In the genomic region with DNA sequence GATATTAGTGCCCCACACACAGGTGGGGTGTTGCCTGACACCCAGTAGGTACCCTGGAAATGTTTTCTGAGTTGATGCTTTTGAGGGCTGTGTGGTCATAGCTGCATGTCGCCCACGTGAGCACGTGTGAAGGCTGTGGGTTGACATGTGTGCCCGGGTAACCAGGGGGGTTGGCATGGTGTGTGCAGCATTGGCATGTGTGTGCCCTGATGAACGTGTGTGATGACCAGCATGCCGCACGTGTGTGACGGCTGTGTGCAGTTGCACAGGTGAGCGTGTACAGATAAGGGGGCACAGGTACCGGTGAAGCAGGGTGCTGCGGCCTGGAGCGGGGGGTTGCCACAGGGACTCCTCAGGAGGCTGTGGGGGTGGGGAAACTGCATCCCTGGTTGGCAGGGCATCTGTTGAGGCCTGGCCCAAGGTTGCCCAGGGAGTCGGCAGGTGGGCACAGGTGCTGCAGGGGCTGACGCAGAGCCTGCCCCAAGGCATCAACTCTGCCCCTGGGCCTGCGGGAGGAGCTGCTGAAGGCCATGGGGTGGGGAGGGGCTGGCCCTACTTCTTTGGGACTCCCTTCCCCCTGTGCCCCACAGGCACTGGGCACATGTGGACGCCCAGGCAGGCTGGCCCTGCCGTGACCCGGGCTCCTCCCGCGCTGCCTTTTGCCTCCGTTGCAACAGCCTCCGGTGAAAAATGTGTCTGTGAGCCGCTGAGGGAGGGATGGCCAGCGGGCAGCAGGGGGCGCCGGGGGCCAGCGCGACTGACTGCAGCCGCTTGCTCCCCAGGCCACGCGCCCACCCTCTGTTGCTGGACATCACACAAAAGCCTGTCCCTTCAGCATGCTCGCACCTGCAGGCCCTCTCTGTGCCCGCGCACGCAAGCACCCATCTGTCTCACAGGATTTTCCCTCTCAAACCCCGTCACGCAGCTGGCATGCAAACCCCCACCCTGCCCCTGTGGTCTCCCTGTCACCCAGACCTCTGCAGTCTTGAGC, we compare ENCODE assay signal across 2 cellular contexts.
TF ChIP-seq lines count a peak whose summit lies in the region.

No MANE protein-coding gene starts in this region.

TF ChIP-seq in K562, 482 proteins besides CTCF, POLR2A, EP300 and RAD21 (continued from another document and continues in another):
- TF ChIP-seq, protein P1, sequence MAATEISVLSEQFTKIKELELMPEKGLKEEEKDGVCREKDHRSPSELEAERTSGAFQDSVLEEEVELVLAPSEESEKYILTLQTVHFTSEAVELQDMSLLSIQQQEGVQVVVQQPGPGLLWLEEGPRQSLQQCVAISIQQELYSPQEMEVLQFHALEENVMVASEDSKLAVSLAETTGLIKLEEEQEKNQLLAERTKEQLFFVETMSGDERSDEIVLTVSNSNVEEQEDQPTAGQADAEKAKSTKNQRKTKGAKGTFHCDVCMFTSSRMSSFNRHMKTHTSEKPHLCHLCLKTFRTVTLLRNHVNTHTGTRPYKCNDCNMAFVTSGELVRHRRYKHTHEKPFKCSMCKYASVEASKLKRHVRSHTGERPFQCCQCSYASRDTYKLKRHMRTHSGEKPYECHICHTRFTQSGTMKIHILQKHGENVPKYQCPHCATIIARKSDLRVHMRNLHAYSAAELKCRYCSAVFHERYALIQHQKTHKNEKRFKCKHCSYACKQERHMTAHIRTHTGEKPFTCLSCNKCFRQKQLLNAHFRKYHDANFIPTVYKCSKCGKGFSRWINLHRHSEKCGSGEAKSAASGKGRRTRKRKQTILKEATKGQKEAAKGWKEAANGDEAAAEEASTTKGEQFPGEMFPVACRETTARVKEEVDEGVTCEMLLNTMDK (IDR thresholded peaks at IDR 0.05; ENCODE audit: borderline replicate concordance, insufficient read depth, low read depth, low read length, poor library complexity, severe bottlenecking): peak; percentile 29
- TF ChIP-seq, protein P2, sequence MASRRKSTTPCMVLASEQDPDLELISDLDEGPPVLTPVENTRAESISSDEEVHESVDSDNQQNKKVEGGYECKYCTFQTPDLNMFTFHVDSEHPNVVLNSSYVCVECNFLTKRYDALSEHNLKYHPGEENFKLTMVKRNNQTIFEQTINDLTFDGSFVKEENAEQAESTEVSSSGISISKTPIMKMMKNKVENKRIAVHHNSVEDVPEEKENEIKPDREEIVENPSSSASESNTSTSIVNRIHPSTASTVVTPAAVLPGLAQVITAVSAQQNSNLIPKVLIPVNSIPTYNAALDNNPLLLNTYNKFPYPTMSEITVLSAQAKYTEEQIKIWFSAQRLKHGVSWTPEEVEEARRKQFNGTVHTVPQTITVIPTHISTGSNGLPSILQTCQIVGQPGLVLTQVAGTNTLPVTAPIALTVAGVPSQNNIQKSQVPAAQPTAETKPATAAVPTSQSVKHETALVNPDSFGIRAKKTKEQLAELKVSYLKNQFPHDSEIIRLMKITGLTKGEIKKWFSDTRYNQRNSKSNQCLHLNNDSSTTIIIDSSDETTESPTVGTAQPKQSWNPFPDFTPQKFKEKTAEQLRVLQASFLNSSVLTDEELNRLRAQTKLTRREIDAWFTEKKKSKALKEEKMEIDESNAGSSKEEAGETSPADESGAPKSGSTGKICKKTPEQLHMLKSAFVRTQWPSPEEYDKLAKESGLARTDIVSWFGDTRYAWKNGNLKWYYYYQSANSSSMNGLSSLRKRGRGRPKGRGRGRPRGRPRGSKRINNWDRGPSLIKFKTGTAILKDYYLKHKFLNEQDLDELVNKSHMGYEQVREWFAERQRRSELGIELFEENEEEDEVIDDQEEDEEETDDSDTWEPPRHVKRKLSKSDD (conservative IDR thresholded peaks at IDR 0.05; ENCODE audit: low read length): no peak
- TF ChIP-seq, protein P3, sequence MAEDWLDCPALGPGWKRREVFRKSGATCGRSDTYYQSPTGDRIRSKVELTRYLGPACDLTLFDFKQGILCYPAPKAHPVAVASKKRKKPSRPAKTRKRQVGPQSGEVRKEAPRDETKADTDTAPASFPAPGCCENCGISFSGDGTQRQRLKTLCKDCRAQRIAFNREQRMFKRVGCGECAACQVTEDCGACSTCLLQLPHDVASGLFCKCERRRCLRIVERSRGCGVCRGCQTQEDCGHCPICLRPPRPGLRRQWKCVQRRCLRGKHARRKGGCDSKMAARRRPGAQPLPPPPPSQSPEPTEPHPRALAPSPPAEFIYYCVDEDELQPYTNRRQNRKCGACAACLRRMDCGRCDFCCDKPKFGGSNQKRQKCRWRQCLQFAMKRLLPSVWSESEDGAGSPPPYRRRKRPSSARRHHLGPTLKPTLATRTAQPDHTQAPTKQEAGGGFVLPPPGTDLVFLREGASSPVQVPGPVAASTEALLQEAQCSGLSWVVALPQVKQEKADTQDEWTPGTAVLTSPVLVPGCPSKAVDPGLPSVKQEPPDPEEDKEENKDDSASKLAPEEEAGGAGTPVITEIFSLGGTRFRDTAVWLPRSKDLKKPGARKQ (CRISPR knock-in tag; IDR thresholded peaks at IDR 0.05): no peak
- no peak for TF ChIP-seq FOXA1 (IDR thresholded peaks at IDR 0.05; ENCODE audit: borderline replicate concordance)
- TF ChIP-seq ZNF79 (CRISPR knock-in tag; IDR thresholded peaks at IDR 0.05; ENCODE audit: low read depth): no peak
- no peak for TF ChIP-seq ZBED1 (IDR thresholded peaks at IDR 0.05)
- TF ChIP-seq SMC3 (conservative IDR thresholded peaks at IDR 0.05; ENCODE audit: insufficient read depth, low read depth, low read length): peak; percentile 67
- TF ChIP-seq MYC (IDR thresholded peaks at IDR 0.05; ENCODE audit: low read depth, low read length): 0 out of 2 replicates have a peak, but pooled peaks have one; percentile 23
- no peak for TF ChIP-seq MYC (CRISPR knock-in tag; IDR thresholded peaks at IDR 0.05; ENCODE audit: borderline replicate concordance, low read depth)
- TF ChIP-seq ZNF436 (CRISPR knock-in tag; IDR thresholded peaks at IDR 0.05): no peak
- TF ChIP-seq TSC22D4 (tag; IDR thresholded peaks at IDR 0.05): no peak
- TF ChIP-seq IRF2 (CRISPR knock-in tag; IDR thresholded peaks at IDR 0.05): no peak
- TF ChIP-seq PHF8 (IDR thresholded peaks at IDR 0.05; ENCODE audit: borderline replicate concordance, low read length): no peak
- TF ChIP-seq ZNF12 (CRISPR knock-in tag; IDR thresholded peaks at IDR 0.05): no peak
- no peak for TF ChIP-seq RCOR1 (IDR thresholded peaks at IDR 0.05; ENCODE audit: borderline replicate concordance in 1 of 2, low read depth in 2 of 2, low read length in 2 of 2)
- TF ChIP-seq ZNF174 (CRISPR knock-in tag; IDR thresholded peaks at IDR 0.05): no peak
- peak; percentile 51 for TF ChIP-seq PCBP1 (IDR thresholded peaks at IDR 0.05; ENCODE audit: low read depth, low read length, poor library complexity, severe bottlenecking)
- TF ChIP-seq HMG20B (CRISPR knock-in tag; IDR thresholded peaks at IDR 0.05): no peak
- TF ChIP-seq, protein P4, sequence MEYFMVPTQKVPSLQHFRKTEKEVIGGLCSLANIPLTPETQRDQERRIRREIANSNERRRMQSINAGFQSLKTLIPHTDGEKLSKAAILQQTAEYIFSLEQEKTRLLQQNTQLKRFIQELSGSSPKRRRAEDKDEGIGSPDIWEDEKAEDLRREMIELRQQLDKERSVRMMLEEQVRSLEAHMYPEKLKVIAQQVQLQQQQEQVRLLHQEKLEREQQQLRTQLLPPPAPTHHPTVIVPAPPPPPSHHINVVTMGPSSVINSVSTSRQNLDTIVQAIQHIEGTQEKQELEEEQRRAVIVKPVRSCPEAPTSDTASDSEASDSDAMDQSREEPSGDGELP (CRISPR knock-in tag; IDR thresholded peaks at IDR 0.05; ENCODE audit: borderline replicate concordance): 0 out of 2 replicates have a peak, but pooled peaks have one; percentile 20
- no peak for TF ChIP-seq SIN3A (IDR thresholded peaks at IDR 0.05; ENCODE audit: borderline replicate concordance in 2 of 2, control insufficient read depth in 1 of 2, low read depth in 2 of 2, low read length in 2 of 2)
- no peak for TF ChIP-seq ZNF586 (CRISPR knock-in tag; conservative IDR thresholded peaks at IDR 0.05)
- no peak for TF ChIP-seq PCBP2 (IDR thresholded peaks at IDR 0.05; ENCODE audit: low read depth, low read length, poor library complexity, severe bottlenecking)
- TF ChIP-seq CBX2 (IDR thresholded peaks at IDR 0.05; ENCODE audit: insufficient read depth, low read length, poor library complexity, severe bottlenecking): no peak
- 0 out of 2 replicates have a peak, but pooled peaks have one; percentile 13 for TF ChIP-seq ATF7 (IDR thresholded peaks at IDR 0.05)

TF ChIP-seq in neural cell, 6 proteins besides CTCF, POLR2A, EP300 and RAD21:
- TF ChIP-seq, protein P5, sequence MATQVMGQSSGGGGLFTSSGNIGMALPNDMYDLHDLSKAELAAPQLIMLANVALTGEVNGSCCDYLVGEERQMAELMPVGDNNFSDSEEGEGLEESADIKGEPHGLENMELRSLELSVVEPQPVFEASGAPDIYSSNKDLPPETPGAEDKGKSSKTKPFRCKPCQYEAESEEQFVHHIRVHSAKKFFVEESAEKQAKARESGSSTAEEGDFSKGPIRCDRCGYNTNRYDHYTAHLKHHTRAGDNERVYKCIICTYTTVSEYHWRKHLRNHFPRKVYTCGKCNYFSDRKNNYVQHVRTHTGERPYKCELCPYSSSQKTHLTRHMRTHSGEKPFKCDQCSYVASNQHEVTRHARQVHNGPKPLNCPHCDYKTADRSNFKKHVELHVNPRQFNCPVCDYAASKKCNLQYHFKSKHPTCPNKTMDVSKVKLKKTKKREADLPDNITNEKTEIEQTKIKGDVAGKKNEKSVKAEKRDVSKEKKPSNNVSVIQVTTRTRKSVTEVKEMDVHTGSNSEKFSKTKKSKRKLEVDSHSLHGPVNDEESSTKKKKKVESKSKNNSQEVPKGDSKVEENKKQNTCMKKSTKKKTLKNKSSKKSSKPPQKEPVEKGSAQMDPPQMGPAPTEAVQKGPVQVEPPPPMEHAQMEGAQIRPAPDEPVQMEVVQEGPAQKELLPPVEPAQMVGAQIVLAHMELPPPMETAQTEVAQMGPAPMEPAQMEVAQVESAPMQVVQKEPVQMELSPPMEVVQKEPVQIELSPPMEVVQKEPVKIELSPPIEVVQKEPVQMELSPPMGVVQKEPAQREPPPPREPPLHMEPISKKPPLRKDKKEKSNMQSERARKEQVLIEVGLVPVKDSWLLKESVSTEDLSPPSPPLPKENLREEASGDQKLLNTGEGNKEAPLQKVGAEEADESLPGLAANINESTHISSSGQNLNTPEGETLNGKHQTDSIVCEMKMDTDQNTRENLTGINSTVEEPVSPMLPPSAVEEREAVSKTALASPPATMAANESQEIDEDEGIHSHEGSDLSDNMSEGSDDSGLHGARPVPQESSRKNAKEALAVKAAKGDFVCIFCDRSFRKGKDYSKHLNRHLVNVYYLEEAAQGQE (IDR thresholded peaks at IDR 0.05; ENCODE audit: borderline replicate concordance): no peak
- TF ChIP-seq SMC3 (conservative IDR thresholded peaks at IDR 0.05; ENCODE audit: poor library complexity): peak; percentile 82
